In the genomic region with DNA sequence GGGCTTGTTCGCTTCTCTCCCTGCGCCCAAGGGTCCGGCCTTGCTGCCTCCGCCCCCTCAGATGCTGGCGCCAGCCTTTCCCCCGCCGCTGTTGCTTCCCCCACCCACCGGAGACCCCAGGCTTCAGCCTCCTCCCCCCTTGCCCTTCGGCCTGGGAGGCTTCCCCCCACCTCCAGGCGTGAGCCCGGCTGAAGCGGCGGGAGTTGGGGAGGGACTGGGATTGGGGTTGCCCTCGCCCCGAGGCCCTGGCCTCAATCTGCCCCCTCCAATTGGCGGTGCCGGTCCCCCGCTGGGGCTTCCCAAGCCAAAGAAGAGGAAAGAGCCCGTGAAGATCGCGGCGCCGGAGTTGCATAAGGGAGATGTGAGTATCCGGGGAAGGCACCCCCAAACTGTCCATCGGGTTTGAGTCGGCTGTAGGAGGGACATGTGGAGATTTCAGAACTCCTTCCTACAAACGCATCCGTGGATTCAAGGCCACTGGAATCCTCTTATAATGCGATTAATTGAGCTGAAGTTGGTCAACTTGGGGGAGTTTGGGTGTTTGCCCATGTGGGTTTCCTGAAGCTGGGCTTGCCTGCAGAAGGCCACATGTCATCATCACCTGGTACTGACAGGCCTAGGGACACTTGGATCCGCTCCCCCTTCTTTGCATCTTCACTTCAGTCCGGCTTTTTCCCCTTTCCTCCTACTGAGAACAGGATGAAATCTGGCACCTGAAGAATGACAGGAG, we compare ENCODE assay signal across 9 cellular contexts. TPM values are rescaled to one million over a fixed set of nuclear protein-coding genes. Genes with fewer than 3 reads are reported as not detected.
DNase-seq lines count a peak whose midpoint lies in the region; ATAC-seq and TF ChIP-seq lines count a peak whose summit lies in the region.
"Had no signal": no experiment of that assay in that cellular context is flagged by ENCODE, and none has a peak within 500 bp of the region (broad histone marks: within the 10 kb centered on the region; RNA-seq: fewer than 3 reads in every experiment).

No MANE protein-coding gene starts in this region.

- H3K36me3 Mint-ChIP-seq in activated CD4-positive, alpha-beta T cell treated with anti-CD3 and anti-CD28 coated beads for 36 hours (ENCODE audit: low read depth), result peaks cover 34% of the 10 kb centered on the region

- POLR2A ChIA-PET in activated CD4-positive, alpha-beta T cell treated with anti-CD3 and anti-CD28 coated beads for 36 hours (lab: Charles Lee), result interaction anchor here (1.0 to 3.0 kb wide), 6 partner anchors 16 to 45 kb away, joined by 3 to 42 read pairs (median 12); a partner anchor contains a TSS

- H3K9me3 Mint-ChIP-seq in activated CD4-positive, alpha-beta T cell treated with anti-CD3 and anti-CD28 coated beads for 36 hours (ENCODE audit: low read depth), result no peaks in the 10 kb centered on the region
- H3K9me3 Mint-ChIP-seq: dendritic cell treated with granulocyte-macrophage colony-stimulating factor and Interleukin-4, amounts not matched to agents 40 ng/mL and 50 ng/mL, for 4 days had no signal

- no peak overlapping the region for H3K4me3 Mint-ChIP-seq in activated CD4-positive, alpha-beta T cell treated with anti-CD3 and anti-CD28 coated beads for 36 hours
- H3K4me3 Mint-ChIP-seq: dendritic cell treated with granulocyte-macrophage colony-stimulating factor and Interleukin-4, amounts not matched to agents 40 ng/mL and 50 ng/mL, for 4 days had no signal

- H3K27me3 ChIP-seq in HL-60 (ENCODE audit: insufficient read depth, poor library complexity, severe bottlenecking), result no peaks in the 10 kb centered on the region

- peak overlapping the region; percentile 91 for H3K27ac ChIP-seq in HL-60 (replicated peaks)

- no peak for ATAC-seq in activated CD4-positive, alpha-beta T cell treated with anti-CD3 and anti-CD28 coated beads for 36 hours
- peak; percentile 6 to 19 for ATAC-seq in left cardiac atrium
- no peak for ATAC-seq in GM21526 (IDR thresholded peaks at IDR 0.05; ENCODE audit: low FRiP score, unreplicated experiment)

- TF ChIP-seq CTCF in HL-60 (IDR thresholded peaks at IDR 0.05; ENCODE audit: insufficient read depth, low read length), result no peak
- TF ChIP-seq CTCF in retinal pigment epithelial cell (conservative IDR thresholded peaks at IDR 0.05; ENCODE audit: low read depth, low read length), result no peak

- no peak overlapping the region for H3K27ac Mint-ChIP-seq in activated CD4-positive, alpha-beta T cell treated with anti-CD3 and anti-CD28 coated beads for 36 hours
- H3K27ac Mint-ChIP-seq: dendritic cell treated with granulocyte-macrophage colony-stimulating factor and Interleukin-4, amounts not matched to agents 40 ng/mL and 50 ng/mL, for 4 days had no signal

- H3K4me3 ChIP-seq in HL-60 (replicated peaks; ENCODE audit: insufficient read depth, low read length) (peak overlapping the region; percentile 87), retinal pigment epithelial cell (ENCODE audit: low read length) (peak overlapping the region; percentile 78)

- peaks cover 43% of the 10 kb centered on the region for H3K4me1 Mint-ChIP-seq in activated CD4-positive, alpha-beta T cell treated with anti-CD3 and anti-CD28 coated beads for 36 hours

- no peaks in the 10 kb centered on the region for H3K27me3 Mint-ChIP-seq in activated CD4-positive, alpha-beta T cell treated with anti-CD3 and anti-CD28 coated beads for 36 hours
- H3K27me3 Mint-ChIP-seq: dendritic cell treated with granulocyte-macrophage colony-stimulating factor and Interleukin-4, amounts not matched to agents 40 ng/mL and 50 ng/mL, for 4 days had no signal

- DNase-seq in activated CD4-positive, alpha-beta T cell treated with anti-CD3 and anti-CD28 coated beads for 36 hours, result peak; percentile 50
- no peak for DNase-seq in activated CD4-positive, alpha-beta T cell treated with anti-CD3 and anti-CD28 coated beads for 1 hour
- DNase-seq in HL-60 (ENCODE audit: low read depth in 1 of 2, low spot score in 1 of 2), result peak; percentile 31 to 41
- peak; percentile 71 for DNase-seq in activated CD8-positive, alpha-beta memory T cell treated with anti-CD3 and anti-CD28 coated beads, Interleukin-2, amount 50 U/mL, for 48 hours
- peak; percentile 50 for DNase-seq in left cardiac atrium
- no peak for DNase-seq in retinal pigment epithelial cell (ENCODE audit: low read depth)
- DNase-seq in amniotic stem cell (lab: John Stamatoyannopoulos, UW), result no peak

- CTCF ChIA-PET in activated CD4-positive, alpha-beta T cell treated with anti-CD3 and anti-CD28 coated beads for 36 hours (lab: Charles Lee), result interaction anchor here (0.7 to 8.9 kb wide), 14 partner anchors 13 to 267 kb away, joined by 3 to 128 read pairs (median 5); a partner anchor contains a TSS

- intact Hi-C loops in activated CD4-positive, alpha-beta T cell treated with anti-CD3 and anti-CD28 coated beads for 36 hours (cut with DNase I, micrococcal nuclease), result loop anchor here (1.0 to 10.0 kb wide), 14 partner anchors 17 to 716 kb away; a partner anchor contains a TSS
- intact Hi-C loops in left cardiac atrium (cut with DNase I), result loop anchor here in 1 of 2 donors (2.0 to 5.0 kb wide), 2 partner anchors 17 to 41 kb away; a partner anchor contains a TSS

RNA-seq across cellular contexts. Expression of a gene that starts 0.7 kb away (rescaled TPM):
- total RNA-seq in activated CD4-positive, alpha-beta T cell treated with anti-CD3 and anti-CD28 coated beads for 36 hours, result 100 to 1,000 TPM in 1 of 2 experiments, 10 to 100 TPM in 1; 80.4 to 110 TPM
- 10 to 100 TPM; 32.0 to 46.2 TPM for total RNA-seq in left cardiac atrium

RNA-seq across cellular contexts. Expression of a gene that starts 16.6 kb away (rescaled TPM):
- total RNA-seq in activated CD4-positive, alpha-beta T cell treated with anti-CD3 and anti-CD28 coated beads for 36 hours, result 100 to 1,000 TPM; 312 to 358 TPM
- 100 to 1,000 TPM; 139 to 156 TPM for total RNA-seq in left cardiac atrium

RNA-seq across cellular contexts. Expression of a gene that starts 27.2 kb away (rescaled TPM):
- 10 to 100 TPM; 81.9 to 89.7 TPM for total RNA-seq in activated CD4-positive, alpha-beta T cell treated with anti-CD3 and anti-CD28 coated beads for 36 hours
- total RNA-seq in left cardiac atrium, result 10 to 100 TPM; 62.9 to 74.0 TPM

RNA-seq across cellular contexts. Expression of a gene that starts 39.5 kb away (rescaled TPM):
- total RNA-seq in activated CD4-positive, alpha-beta T cell treated with anti-CD3 and anti-CD28 coated beads for 36 hours, result 10 to 100 TPM; 48.4 to 65.2 TPM
- total RNA-seq in left cardiac atrium, result 10 to 100 TPM; 15.7 to 18.6 TPM

RNA-seq across cellular contexts. Expression of a gene that starts 39.8 kb away (rescaled TPM):
- 10 to 100 TPM; 31.0 to 40.5 TPM for total RNA-seq in activated CD4-positive, alpha-beta T cell treated with anti-CD3 and anti-CD28 coated beads for 36 hours
- total RNA-seq in left cardiac atrium, result 10 to 100 TPM; 14.6 to 20.5 TPM

Comparison
In these comparisons a context has a peak if more than half of its experiments do, and no peak if none do; other contexts are left out.
1. DNase-seq: peak in activated CD4-positive, alpha-beta T cell treated with anti-CD3 and anti-CD28 coated beads for 36 hours (single experiment), HL-60 (2 of 2), activated CD8-positive, alpha-beta memory T cell treated with anti-CD3 and anti-CD28 coated beads, Interleukin-2, amount 50 U/mL, for 48 hours (single experiment) and left cardiac atrium (single experiment); none in activated CD4-positive, alpha-beta T cell treated with anti-CD3 and anti-CD28 coated beads for 1 hour (single experiment), retinal pigment epithelial cell (single experiment) and amniotic stem cell (single experiment).
2. ATAC-seq: peak in left cardiac atrium (2 of 2); none in activated CD4-positive, alpha-beta T cell treated with anti-CD3 and anti-CD28 coated beads for 36 hours (single experiment) and GM21526 (single experiment).